Comparison of ENCODE assay signal across 13 cellular contexts in the genomic region with DNA sequence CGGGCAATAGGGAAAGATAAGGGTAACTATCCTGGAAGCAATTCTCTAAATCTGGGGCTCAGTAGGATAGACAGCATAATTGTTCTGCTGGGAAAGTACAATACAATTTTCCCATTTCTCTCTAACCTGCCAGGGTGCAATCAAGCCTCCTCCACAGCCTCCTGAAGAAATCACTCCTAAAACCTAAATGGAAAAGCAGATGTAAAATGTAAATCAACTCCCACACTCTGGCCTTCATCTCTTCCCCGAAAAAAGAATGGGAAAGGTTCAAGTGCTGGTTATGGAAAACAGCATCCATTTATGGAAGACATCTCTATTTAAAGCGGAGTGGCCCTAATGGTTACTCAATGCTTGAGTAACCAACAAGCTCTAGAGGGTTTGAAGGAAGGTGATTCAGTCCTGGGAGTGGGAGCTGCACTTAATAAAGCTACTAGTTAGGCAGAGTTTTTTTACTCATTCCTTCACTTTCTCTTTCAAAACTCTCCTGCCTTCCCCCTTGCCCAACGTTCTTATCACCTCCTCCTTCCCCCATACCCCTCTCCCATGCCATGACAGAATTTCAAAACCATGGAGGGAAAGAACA. TPM values are rescaled to one million over a fixed set of nuclear protein-coding genes. Genes with fewer than 3 reads are reported as not detected.
DNase-seq lines count a peak whose midpoint lies in the region; ATAC-seq and TF ChIP-seq lines count a peak whose summit lies in the region.
"Had no signal": no experiment of that assay in that cellular context is flagged by ENCODE, and none has a peak within 500 bp of the region (broad histone marks: within the 10 kb centered on the region; RNA-seq: fewer than 3 reads in every experiment).

No MANE protein-coding gene starts in this region.

- peak; percentile 9 for ATAC-seq in Right ventricle myocardium inferior

- intact Hi-C loops in Right ventricle myocardium inferior (cut with DNase I) = loop anchor here (5.0 kb wide), 2 partner anchors 66 to 96 kb away; partner anchors contain the start of gene SMIM36
- intact Hi-C loops in cardiac septum (cut with DNase I) = loop anchor here (10.0 kb wide), 1 partner anchor 98 kb away; the partner anchor contains the start of gene SMIM36

- H3K36me3 ChIP-seq in adipocyte (ENCODE audit: control insufficient read depth, insufficient read depth, low read length, severe bottlenecking) (peaks cover 28% of the 10 kb centered on the region), kidney epithelial cell (ENCODE audit: control insufficient read depth, insufficient read depth, low read length) (no peaks in the 10 kb centered on the region), BE2C (peaks cover 9% of the 10 kb centered on the region)

- no peaks in the 10 kb centered on the region for H3K27me3 ChIP-seq in adipocyte (replicated peaks; ENCODE audit: control insufficient read depth, insufficient read depth, low read length)
- H3K27me3 ChIP-seq in kidney epithelial cell (ENCODE audit: control insufficient read depth, insufficient read depth, low read length) = no peaks in the 10 kb centered on the region
- H3K27me3 ChIP-seq in BE2C = no peaks in the 10 kb centered on the region
- H3K27me3 ChIP-seq: Peyer's patch had no signal

- no peaks in the 10 kb centered on the region for H3K9me3 ChIP-seq in adipocyte (ENCODE audit: control insufficient read depth, low read length)
- no peaks in the 10 kb centered on the region for H3K9me3 ChIP-seq in BE2C
- H3K9me3 ChIP-seq: Peyer's patch had no signal

- H3K4me3 ChIP-seq in adipocyte (ENCODE audit: low read length) = peak overlapping the region; percentile 54
- H3K4me3 ChIP-seq in kidney epithelial cell (ENCODE audit: low read depth, low read length) = no peak overlapping the region
- no peak overlapping the region for H3K4me3 ChIP-seq in BE2C (ENCODE audit: low read depth, low read length)
- H3K4me3 ChIP-seq: Peyer's patch had no signal

- no peak for TF ChIP-seq CTCF in kidney epithelial cell (IDR thresholded peaks at IDR 0.05; ENCODE audit: insufficient read depth, low read length, poor library complexity, severe bottlenecking)
- TF ChIP-seq CTCF in BE2C (IDR thresholded peaks at IDR 0.05; ENCODE audit: low read depth, low read length) = no peak

- H3K9ac ChIP-seq in adipocyte (ENCODE audit: low read length) = no peak overlapping the region

- H3K4me1 ChIP-seq in adipocyte (ENCODE audit: control insufficient read depth, insufficient read depth, low read length) = peaks cover 52% of the 10 kb centered on the region
- no peaks in the 10 kb centered on the region; the same call in 1 of the 2 replicates for H3K4me1 ChIP-seq in BE2C

- DNase-seq in Right ventricle myocardium inferior (ENCODE audit: missing footprints) (no peak), cardiac septum (ENCODE audit: low spot score) (no peak), adipocyte (ENCODE audit: low read depth) (no peak), kidney epithelial cell (ENCODE audit: low read depth) (peak; percentile 50), superior temporal gyrus (ENCODE audit: extremely low spot score) (peak; percentile 47), cerebellar cortex (ENCODE audit: low spot score) (no peak), mucosa of gallbladder (ENCODE audit: low spot score) (no peak), BE2C (no peak)
- DNase-seq: activated naive CD4-positive, alpha-beta T cell treated with Interleukin-2 at 50 U/mL for 16 hours; endodermal cell; NCI-H2171 treated with DMSO at 0.1 percent for 48 hours; Peyer's patch; stimulated activated naive CD4-positive, alpha-beta T cell treated with Interleukin-2 at 50 U/mL for 16 hours had no signal

RNA-seq across cellular contexts. Expression of gene MMD, which starts 5.1 kb away (rescaled TPM):
- total RNA-seq in Right ventricle myocardium inferior (15.1 TPM), cardiac septum (12.6 TPM), kidney epithelial cell (22.3 and 22.9 TPM in 2 replicates), mucosa of gallbladder (16.8 TPM)
- polyA plus RNA-seq in BE2C (2012; ENCODE audit: insufficient read depth, insufficient read length, low read depth) = 27.3 TPM

Comparison
In these comparisons a context has a peak if more than half of its experiments do, and no peak if none do; other contexts are left out.
1. DNase-seq: peak in kidney epithelial cell (single experiment) and superior temporal gyrus (single experiment); none in Right ventricle myocardium inferior (single experiment), cardiac septum (single experiment), adipocyte (single experiment), cerebellar cortex (single experiment), mucosa of gallbladder (single experiment) and BE2C (single experiment).